In the genomic region with DNA sequence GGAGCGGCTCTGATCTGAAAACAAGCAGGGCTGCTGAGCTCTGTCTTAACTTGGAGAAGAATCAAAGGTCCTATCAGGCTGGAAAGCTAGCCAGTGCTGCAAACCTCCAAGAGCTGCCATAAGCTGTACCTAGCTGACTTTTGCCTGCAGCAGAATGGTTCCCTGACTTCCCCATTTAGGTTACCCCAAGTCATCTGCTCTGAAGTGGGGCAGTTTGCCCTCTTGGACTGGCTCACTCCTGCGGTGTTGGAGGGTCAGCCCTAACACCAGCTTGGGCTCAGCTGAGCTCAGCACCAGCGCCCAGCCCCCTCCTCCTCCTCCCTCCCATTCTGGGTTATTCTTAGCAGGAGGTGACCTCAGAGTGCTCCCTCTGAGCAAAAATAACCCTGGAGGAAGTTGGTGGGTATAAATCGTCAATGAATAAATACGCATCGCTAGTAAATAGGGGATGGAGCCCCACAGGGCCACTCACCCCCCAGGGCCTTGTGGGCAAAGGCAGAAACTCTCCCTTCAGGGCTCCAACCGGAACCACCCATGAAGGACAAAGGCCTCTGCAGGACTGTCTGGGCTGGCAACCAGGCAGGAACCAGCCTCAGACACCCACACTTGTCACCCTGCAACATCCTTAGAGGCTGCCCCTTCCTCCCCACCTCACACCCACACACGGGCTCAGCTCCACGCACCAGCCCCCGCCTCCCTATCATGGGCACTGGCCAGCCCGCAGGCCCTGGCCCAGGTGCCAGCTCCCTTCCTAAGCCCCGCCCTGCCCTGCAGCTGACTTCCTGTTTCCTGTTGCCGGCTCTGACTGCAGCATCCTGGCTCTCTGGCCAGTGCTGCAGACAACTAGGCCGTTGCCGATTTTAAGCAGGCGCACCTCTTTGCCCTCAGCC, we compare ENCODE assay signal across 8 cellular contexts. TPM values are rescaled to one million over a fixed set of nuclear protein-coding genes. Genes with fewer than 3 reads are reported as not detected.
A peak's percentile ranks its signal among the peaks of the same experiment; 100 is the strongest.
DNase-seq lines count a peak whose midpoint lies in the region; ATAC-seq, FAIRE-seq and TF ChIP-seq lines count a peak whose summit lies in the region.

No MANE protein-coding gene starts in this region.

- peak; percentile 75 for DNase-seq in GM18507 (ENCODE audit: extremely low spot score, insufficient read length, low read depth)
- DNase-seq in NCI-H2196 (lab: John Stamatoyannopoulos, UW; ENCODE audit: unreplicated experiment) = peak; percentile 73
- DNase-seq in activated CD8-positive, alpha-beta memory T cell treated with anti-CD3 and anti-CD28 coated beads for 4 hours (ENCODE audit: low read depth in 2 of 2) = peak; percentile 45 to 56
- DNase-seq in endothelial cell of umbilical vein (ENCODE audit: low read depth, low spot score) = peak; percentile 81
- DNase-seq in cortex of kidney (lab: John Stamatoyannopoulos, UW) = no peak

- ATAC-seq in HG02623 (IDR thresholded peaks at IDR 0.05; ENCODE audit: unreplicated experiment) = peak; percentile 78

- no peak overlapping the region for H3K4me3 ChIP-seq in endothelial cell of umbilical vein (replicated peaks in 1 of 3; ENCODE audit: insufficient read depth in 1 of 3, low read depth in 1 of 3, low read length in 3 of 3)

- TSS peak; percentile 8 for BruUV-seq in endothelial cell of umbilical vein (replicated peaks; lab: Mats Ljungman, UMichigan)

- peaks cover 0 to 10% of the 10 kb centered on the region in 2 experiments for H3K36me3 ChIP-seq in endothelial cell of umbilical vein (ENCODE audit: control insufficient read depth in 2 of 2, extremely low read depth in 1 of 2, insufficient read depth in 2 of 2, low read length in 2 of 2)

- peaks cover 67% of the 10 kb centered on the region for H3K4me1 Mint-ChIP-seq in nephron

- dilution Hi-C loops in endothelial cell of umbilical vein (cut with MboI; ENCODE audit: extremely low pct_ligation_motif_present, low sequenced_read_pairs) = no loop called here

- peaks cover 38% of the 10 kb centered on the region for H3K4me1 ChIP-seq in endothelial cell of umbilical vein (ENCODE audit: control insufficient read depth, extremely low read depth, insufficient read depth, low read length)

- CTCF ChIA-PET in endothelial cell of umbilical vein (lab: Charles Lee) = interaction anchor here (0.6 to 8.9 kb wide), 6 partner anchors 15 to 272 kb away, joined by 3 to 59 read pairs (median 4); no protein-coding TSS in a partner anchor

- peak overlapping the region in 2 of 3 experiments; percentile 21 to 37 for H3K4me3 Mint-ChIP-seq in nephron

- peak overlapping the region; percentile 80 to 92 (median 82) for H3K27ac Mint-ChIP-seq in nephron

- no peaks in the 10 kb centered on the region for H3K79me2 ChIP-seq in endothelial cell of umbilical vein (ENCODE audit: control insufficient read depth, insufficient read depth, low read length)

- intact Hi-C loops in endothelial cell of umbilical vein (cut with micrococcal nuclease) = loop anchor here (1.0 to 5.0 kb wide), 3 partner anchors 18 to 47 kb away; a partner anchor contains a TSS

- no peaks in the 10 kb centered on the region for H4K20me1 ChIP-seq in endothelial cell of umbilical vein (replicated peaks; ENCODE audit: control insufficient read depth, extremely low read depth, insufficient read depth, low read length)

- TF ChIP-seq CTCF in endothelial cell of umbilical vein (IDR thresholded peaks at IDR 0.05; ENCODE audit: extremely low read depth in 1 of 2, insufficient read depth in 1 of 2, low read depth in 1 of 2, low read length in 2 of 2) = no peak
- TF ChIP-seq CTCF in nephron (IDR thresholded peaks at IDR 0.05; ENCODE audit: unreplicated experiment in 3 of 3) = no peak

- no peaks in the 10 kb centered on the region for H3K9me1 ChIP-seq in endothelial cell of umbilical vein (replicated peaks; ENCODE audit: control insufficient read depth, extremely low read depth, insufficient read depth, low read length)

- peaks cover 6% of the 10 kb centered on the region for H3K27me3 Mint-ChIP-seq in nephron (ENCODE audit: low read depth)

- H3K27me3 ChIP-seq in endothelial cell of umbilical vein (ENCODE audit: control insufficient read depth in 2 of 2, insufficient read depth in 2 of 2, low read length in 2 of 2) = no peaks in the 10 kb centered on the region

- H3K4me2 ChIP-seq in endothelial cell of umbilical vein (ENCODE audit: insufficient read depth, low read length) = peak overlapping the region; percentile 18

- FAIRE-seq in GM18507 (lab: Jason Lieb, UNC) (peak; percentile 95), endothelial cell of umbilical vein (lab: Jason Lieb, UNC) (peak; percentile 88)

- H3K36me3 Mint-ChIP-seq in nephron (ENCODE audit: low read depth) = peaks cover 14% of the 10 kb centered on the region

- peak overlapping the region; percentile 38 for H2AFZ ChIP-seq in endothelial cell of umbilical vein (ENCODE audit: low read depth, low read length)

- POLR2A ChIA-PET in endothelial cell of umbilical vein (lab: Charles Lee) = interaction anchor here (0.6 kb wide), 1 partner anchor 42 kb away, joined by 3 read pairs; no protein-coding TSS in a partner anchor

- H3K9me3 Mint-ChIP-seq in nephron = no peaks in the 10 kb centered on the region

- H3K9ac ChIP-seq in endothelial cell of umbilical vein (replicated peaks; ENCODE audit: extremely low read depth, insufficient read depth, low read length) = peak overlapping the region; percentile 47

- H3K27ac ChIP-seq in endothelial cell of umbilical vein (ENCODE audit: insufficient read depth, low read depth, low read length) = peak overlapping the region; percentile 68
- H3K27ac ChIP-seq in temporal lobe (ENCODE audit: low read depth, low read length) = peak overlapping the region; percentile 95

- peak; percentile 76 for TF ChIP-seq POLR2A in endothelial cell of umbilical vein (IDR thresholded peaks at IDR 0.05; ENCODE audit: low read depth, low read length)

- no peaks in the 10 kb centered on the region for H3K9me3 ChIP-seq in endothelial cell of umbilical vein (replicated peaks; ENCODE audit: control insufficient read depth, insufficient read depth, low read length)

TF ChIP-seq in endothelial cell of umbilical vein, 7 proteins besides CTCF, POLR2A, EP300 and RAD21:
- TF ChIP-seq, protein P1, sequence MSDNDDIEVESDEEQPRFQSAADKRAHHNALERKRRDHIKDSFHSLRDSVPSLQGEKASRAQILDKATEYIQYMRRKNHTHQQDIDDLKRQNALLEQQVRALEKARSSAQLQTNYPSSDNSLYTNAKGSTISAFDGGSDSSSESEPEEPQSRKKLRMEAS (IDR thresholded peaks at IDR 0.05; ENCODE audit: insufficient read depth, insufficient read length) = no peak
- TF ChIP-seq POLR2AphosphoS5 (IDR thresholded peaks at IDR 0.05; ENCODE audit: insufficient read depth, low read depth, low read length) (peak; percentile 83), EZH2 (IDR thresholded peaks at IDR 0.05; ENCODE audit: borderline replicate concordance, low read depth, low read length, severe bottlenecking) (no peak), JUN (IDR thresholded peaks at IDR 0.05; ENCODE audit: borderline replicate concordance, insufficient read depth, insufficient read length, low read depth) (no peak)

RNA-seq across cellular contexts. Expression of a gene that starts 46.9 kb away (rescaled TPM):
- total RNA-seq in endothelial cell of umbilical vein (67.0 and 71.7 TPM in 2 replicates), temporal lobe (39.8 TPM)
- polyA plus RNA-seq in endothelial cell of umbilical vein = 15.6 and 23.3 TPM in 2 replicates
- 12.5 and 14.2 TPM in 2 replicates for polyA plus RNA-seq in endothelial cell of umbilical vein (2011; cell fraction: cytosol; rRNA removed)
- 42.1 and 52.7 TPM in 2 replicates for polyA plus RNA-seq in endothelial cell of umbilical vein (2011; cell fraction: nucleus; rRNA removed)
- polyA plus RNA-seq in endothelial cell of umbilical vein (2012) = 26.2 and 37.7 TPM in 2 replicates
- 60.1 and 61.4 TPM in 2 replicates for polyA minus RNA-seq in endothelial cell of umbilical vein
- polyA minus RNA-seq in endothelial cell of umbilical vein (2011; cell fraction: cytosol; rRNA and poly(A)+ RNA removed) = 8.0 TPM
- 36.1 and 50.9 TPM in 2 replicates for polyA minus RNA-seq in endothelial cell of umbilical vein (2011; cell fraction: nucleus; rRNA and poly(A)+ RNA removed)
